Comparison of ENCODE assay signal across 8 cellular contexts in genomic region chr7:87319154-87319581, GRCh38. TPM values are rescaled to one million over a fixed set of nuclear protein-coding genes. Genes with fewer than 3 reads are reported as not detected.
DNase-seq lines count a peak whose midpoint lies in the region; ATAC-seq and TF ChIP-seq lines count a peak whose summit lies in the region.
"Not testable (repeated sequence)": the region's sequence is repeated elsewhere in the genome, so short reads cannot be mapped to it uniquely, and the experiment has no call there.

No MANE protein-coding gene starts in this region.

- not testable (repeated sequence) for H3K9me3 Mint-ChIP-seq in Calu3 (ENCODE audit: low read depth, unreplicated experiment); activated T-helper 1 cell treated with anti-CD3 and anti-CD28 coated beads, Interleukin-12 subunit alpha, Interleukin-12 subunit beta, Interleukin-2, Interleukin-4 antibody, amounts not matched to agents 30 ng/mL and 10 ng/mL and 1 ng/mL, durations not matched to agents 14 hours and 24 hours and 36 hours

- not testable (repeated sequence) for TF ChIP-seq CTCF in Calu3 (IDR thresholded peaks at IDR 0.05; ENCODE audit: unreplicated experiment); mucosa of descending colon (IDR thresholded peaks at IDR 0.05); stomach (IDR thresholded peaks at IDR 0.05)

- H3K36me3 Mint-ChIP-seq in Calu3 (ENCODE audit: insufficient read depth, unreplicated experiment); activated T-helper 1 cell treated with anti-CD3 and anti-CD28 coated beads, Interleukin-12 subunit alpha, Interleukin-12 subunit beta, Interleukin-2, Interleukin-4 antibody, amounts not matched to agents 30 ng/mL and 10 ng/mL and 1 ng/mL, durations not matched to agents 14 hours and 24 hours and 36 hours (ENCODE audit: low read depth): not testable (repeated sequence)

- not testable (repeated sequence) for H3K36me3 ChIP-seq in mucosa of descending colon (ENCODE audit: low read depth)
- H3K36me3 ChIP-seq in stomach: peaks cover 0 to 14% (median 3%) of the 10 kb centered on the region in 4 donors

- not testable (repeated sequence) for H3K27ac Mint-ChIP-seq in Calu3 (ENCODE audit: unreplicated experiment); activated T-helper 1 cell treated with anti-CD3 and anti-CD28 coated beads, Interleukin-12 subunit alpha, Interleukin-12 subunit beta, Interleukin-2, Interleukin-4 antibody, amounts not matched to agents 30 ng/mL and 10 ng/mL and 1 ng/mL, durations not matched to agents 14 hours and 24 hours and 36 hours

- not testable (repeated sequence) for TF ChIP-seq RAD21 in Ishikawa (IDR thresholded peaks at IDR 0.05; ENCODE audit: low read depth)

- H3K4me3 ChIP-seq in mucosa of descending colon: not testable (repeated sequence)
- peak overlapping the region in 1 of 4 donors; percentile 17 for H3K4me3 ChIP-seq in stomach

- ATAC-seq in mucosa of descending colon: peak; percentile 93

- H3K27ac ChIP-seq in epithelial cell of prostate: peak overlapping the region; percentile 85
- not testable (repeated sequence) for H3K27ac ChIP-seq in stomach

- not testable (repeated sequence) for BruUV-seq in Calu3 (replicated peaks; lab: Mats Ljungman, UMichigan)

- not testable (repeated sequence) for H3K27me3 Mint-ChIP-seq in Calu3 (ENCODE audit: unreplicated experiment); activated T-helper 1 cell treated with anti-CD3 and anti-CD28 coated beads, Interleukin-12 subunit alpha, Interleukin-12 subunit beta, Interleukin-2, Interleukin-4 antibody, amounts not matched to agents 30 ng/mL and 10 ng/mL and 1 ng/mL, durations not matched to agents 14 hours and 24 hours and 36 hours (ENCODE audit: insufficient read depth)

- DNase-seq in Calu3: peak; percentile 28
- DNase-seq in NCI-H345 (lab: John Stamatoyannopoulos, UW): peak; percentile 53
- DNase-seq in SW480 (ENCODE audit: low spot score): peak; percentile 68
- DNase-seq in activated T-helper 1 cell treated with anti-CD3 and anti-CD28 coated beads, Interleukin-12 subunit alpha, Interleukin-12 subunit beta, Interleukin-2, Interleukin-4 antibody, amounts not matched to agents 30 ng/mL and 10 ng/mL and 1 ng/mL, durations not matched to agents 14 hours and 24 hours and 36 hours (ENCODE audit: low spot score); epithelial cell of prostate (ENCODE audit: low read depth, low spot score): not testable (repeated sequence)
- DNase-seq in mucosa of descending colon: peak; percentile 69 to 77 (median 71)
- peak; percentile 38 for DNase-seq in stomach

- H3K4me1 ChIP-seq in mucosa of descending colon (ENCODE audit: low read depth); stomach: not testable (repeated sequence)

- CTCF ChIA-PET in Calu3 (lab: Charles Lee): interaction anchor here (0.9 kb wide), 1 partner anchor 99 kb away, joined by 3 read pairs; no protein-coding TSS in a partner anchor

- not testable (repeated sequence) for TF ChIP-seq POLR2A in stomach (IDR thresholded peaks at IDR 0.05)

- H3K9me3 ChIP-seq in mucosa of descending colon, stomach: not testable (repeated sequence)

- H3K27me3 ChIP-seq in stomach: not testable (repeated sequence)

- intact Hi-C loops in Calu3 (cut with micrococcal nuclease; ENCODE audit: unreplicated experiment): loop anchor here (10.0 kb wide), 1 partner anchor 306 kb away; the partner anchor contains the start of gene RUNDC3B
- intact Hi-C loops in activated T-helper 1 cell treated with anti-CD3 and anti-CD28 coated beads, Interleukin-12 subunit alpha, Interleukin-12 subunit beta, Interleukin-2, Interleukin-4 antibody, amounts not matched to agents 30 ng/mL and 10 ng/mL and 1 ng/mL, durations not matched to agents 14 hours and 24 hours and 36 hours (cut with micrococcal nuclease); mucosa of descending colon (cut with DNase I, micrococcal nuclease); stomach (cut with DNase I; ENCODE audit: low total_unique reads): not testable (repeated sequence)

- peak overlapping the region; percentile 44 for H3K4me3 Mint-ChIP-seq in Calu3 (ENCODE audit: low read depth, unreplicated experiment)
- H3K4me3 Mint-ChIP-seq in activated T-helper 1 cell treated with anti-CD3 and anti-CD28 coated beads, Interleukin-12 subunit alpha, Interleukin-12 subunit beta, Interleukin-2, Interleukin-4 antibody, amounts not matched to agents 30 ng/mL and 10 ng/mL and 1 ng/mL, durations not matched to agents 14 hours and 24 hours and 36 hours: peak overlapping the region; percentile 60

- H3K4me1 Mint-ChIP-seq in Calu3 (ENCODE audit: low read depth, unreplicated experiment); activated T-helper 1 cell treated with anti-CD3 and anti-CD28 coated beads, Interleukin-12 subunit alpha, Interleukin-12 subunit beta, Interleukin-2, Interleukin-4 antibody, amounts not matched to agents 30 ng/mL and 10 ng/mL and 1 ng/mL, durations not matched to agents 14 hours and 24 hours and 36 hours (ENCODE audit: low read depth): not testable (repeated sequence)

- 41 to 56% (median 45%) methylated on average over 7 to 8 of the region's 8 CpGs for WGBS in stomach, 5 donors

- not testable (repeated sequence) for TF ChIP-seq EP300 in Ishikawa (IDR thresholded peaks at IDR 0.05; ENCODE audit: borderline replicate concordance); stomach (IDR thresholded peaks at IDR 0.05)

TF ChIP-seq in Ishikawa, 13 proteins besides CTCF, POLR2A, EP300 and RAD21:
- 0 out of 2 replicates have a peak, but pooled peaks have one; percentile 52 for TF ChIP-seq YY1 (IDR thresholded peaks at IDR 0.05; ENCODE audit: low read depth)
TF ChIP-seq in Ishikawa: peak in this region for 1; not testable (repeated sequence) for 12.

RNA-seq across cellular contexts. Expression of gene CROT, which starts 26.3 kb away (rescaled TPM):
- total RNA-seq in Calu3 (2022) (7.3 and 9.1 TPM in 2 replicates), mucosa of descending colon (10 to 100 TPM; 16.9 to 28.8 (median 23.6) TPM), stomach (10 to 100 TPM in 2 of 5 donors, 1 to 10 TPM in 3; 2.9 to 48.7 (median 4.9) TPM)
- total RNA-seq in activated T-helper 1 cell treated with anti-CD3 and anti-CD28 coated beads, Interleukin-12 subunit alpha, Interleukin-12 subunit beta, Interleukin-2, Interleukin-4 antibody, amounts not matched to agents 30 ng/mL and 10 ng/mL and 1 ng/mL, durations not matched to agents 14 hours and 24 hours and 36 hours: 5.9 and 6.5 TPM in 2 replicates
- polyA plus RNA-seq in stomach: 10 to 100 TPM in 1 of 3 donors, 1 to 10 TPM in 2; 5.8 to 11.9 (median 5.9) TPM
